In the genomic region with DNA sequence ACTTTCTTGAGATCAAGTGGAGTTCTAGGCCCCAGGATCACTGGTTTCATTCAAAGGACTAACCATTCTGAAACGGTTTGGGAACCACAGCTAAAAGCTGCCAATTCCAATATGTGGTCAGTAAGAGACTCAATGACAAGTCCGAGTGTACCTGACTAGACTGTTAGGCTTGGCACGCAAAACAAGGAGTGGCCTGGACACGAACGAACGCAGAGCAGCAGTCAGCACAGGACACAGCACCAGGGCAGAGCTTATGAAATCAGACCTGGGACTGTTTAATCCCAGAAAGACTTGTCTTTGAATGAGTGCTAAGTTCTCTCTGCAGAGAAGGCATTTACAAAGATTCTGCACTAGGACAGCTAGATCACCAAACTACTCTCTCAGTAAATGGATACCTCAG, we compare ENCODE assay signal across 18 cellular contexts.
DNase-seq lines count a peak whose midpoint lies in the region; ATAC-seq and TF ChIP-seq lines count a peak whose summit lies in the region.
"Had no signal": no experiment of that assay in that cellular context is flagged by ENCODE, and none has a peak within 500 bp of the region (broad histone marks: within the 10 kb centered on the region; RNA-seq: fewer than 3 reads in every experiment).

No MANE protein-coding gene starts in this region.

- H3K4me3 ChIP-seq in heart left ventricle (no peak overlapping the region), right cardiac atrium (ENCODE audit: low read length) (no peak overlapping the region), stomach smooth muscle (ENCODE audit: low read length in 2 of 2) (no peak overlapping the region), lower leg skin (ENCODE audit: low read depth, poor library complexity, severe bottlenecking) (no peak overlapping the region)

- no peaks in the 10 kb centered on the region for H3K27me3 ChIP-seq in heart left ventricle
- H3K27me3 ChIP-seq in right cardiac atrium (ENCODE audit: control insufficient read depth, insufficient read depth), result no peaks in the 10 kb centered on the region
- H3K27me3 ChIP-seq in stomach smooth muscle (ENCODE audit: control insufficient read depth in 1 of 2, insufficient read depth in 2 of 2, low read length in 2 of 2), result no peaks in the 10 kb centered on the region

- DNase-seq in heart left ventricle (peak in 2 of 5 donors; percentile 30 to 58), right cardiac atrium (no peak), left ventricle myocardium superior (peak; percentile 38), mesothelial cell of epicardium (ENCODE audit: low spot score in 2 of 2, unreplicated experiment in 2 of 2) (no peak), immature natural killer cell (no peak), lower leg skin (ENCODE audit: low spot score in 2 of 2) (no peak), SKM-1 treated with dmso at 0.1 percent for 144 hours (lab: John Stamatoyannopoulos, UW; ENCODE audit: unreplicated experiment) (no peak)
- DNase-seq: COR-L47, DMS 273 treated with DMSO at 0.1 percent for 48 hours, HFFc6, NCI-H1092, NCI-H2107, NCI-H510A, NCI-H774, OCI-M1, SIG-M5 had no signal

- H3K27ac Mint-ChIP-seq in mesothelial cell of epicardium (peak overlapping the region; percentile 40), immature natural killer cell (no peak overlapping the region)
- H3K27ac Mint-ChIP-seq: B cell, HFFc6 had no signal

- 29 to 66% (median 58%) methylated on average over 6 of the region's 6 CpGs for WGBS in heart left ventricle, 4 donors
- 77% methylated on average over 6 of the region's 6 CpGs for WGBS in right cardiac atrium
- WGBS in lower leg skin, 2 donors, result 87 to 89% methylated on average over 6 of the region's 6 CpGs

- peaks cover 14% of the 10 kb centered on the region for H3K36me3 Mint-ChIP-seq in mesothelial cell of epicardium
- peaks cover 7 to 32% (median 18%) of the 10 kb centered on the region in 3 donors for H3K36me3 Mint-ChIP-seq in immature natural killer cell

- ATAC-seq in heart left ventricle (peak in 3 of 4 donors; percentile 38 to 45 (median 45)), right cardiac atrium (no peak), left ventricle myocardium superior (peak; percentile 55)

- H3K4me1 ChIP-seq in heart left ventricle (peaks cover 0 to 50% (median 21%) of the 10 kb centered on the region in 12 donors), right cardiac atrium (ENCODE audit: control insufficient read depth, insufficient read depth, low read length) (peaks cover 12% of the 10 kb centered on the region), stomach smooth muscle (ENCODE audit: control insufficient read depth, insufficient read depth, low read length) (peaks cover 47% of the 10 kb centered on the region)

- H3K4me1 Mint-ChIP-seq in mesothelial cell of epicardium (peaks cover 84% of the 10 kb centered on the region), immature natural killer cell (peaks cover 0 to 6% of the 10 kb centered on the region in 2 donors)
- H3K4me1 Mint-ChIP-seq: B cell had no signal

- no peak overlapping the region for H3K4me3 Mint-ChIP-seq in mesothelial cell of epicardium
- no peak overlapping the region for H3K4me3 Mint-ChIP-seq in immature natural killer cell
- H3K4me3 Mint-ChIP-seq: B cell, HFFc6 had no signal

- H3K27me3 Mint-ChIP-seq in mesothelial cell of epicardium (ENCODE audit: low read depth) (no peaks in the 10 kb centered on the region), immature natural killer cell (ENCODE audit: low read depth in 3 of 3) (no peaks in the 10 kb centered on the region)
- H3K27me3 Mint-ChIP-seq: B cell had no signal

- peaks cover 0 to 22% (median 6%) of the 10 kb centered on the region in 9 donors for H3K36me3 ChIP-seq in heart left ventricle
- H3K36me3 ChIP-seq in stomach smooth muscle (ENCODE audit: control insufficient read depth in 2 of 2, insufficient read depth in 2 of 2, low read length in 2 of 2), result peaks cover 0 to 3% of the 10 kb centered on the region in 2 donors

- TF ChIP-seq CTCF in heart left ventricle (IDR thresholded peaks at IDR 0.05) (no peak), mesothelial cell of epicardium (IDR thresholded peaks at IDR 0.05; ENCODE audit: unreplicated experiment) (no peak), lower leg skin (IDR thresholded peaks at IDR 0.05) (no peak)

- TF ChIP-seq POLR2A in heart left ventricle (IDR thresholded peaks at IDR 0.05), result no peak
- no peak for TF ChIP-seq POLR2A in lower leg skin (IDR thresholded peaks at IDR 0.05)

- peak overlapping the region in 1 of 2 donors; percentile 18 for H3K9ac ChIP-seq in stomach smooth muscle (ENCODE audit: low read length in 2 of 2)

- no peaks in the 10 kb centered on the region for H3K9me3 ChIP-seq in heart left ventricle
- H3K9me3 ChIP-seq in right cardiac atrium (ENCODE audit: control insufficient read depth, low read length), result no peaks in the 10 kb centered on the region
- H3K9me3 ChIP-seq in stomach smooth muscle (ENCODE audit: control insufficient read depth in 2 of 2, low read length in 2 of 2), result no peaks in the 10 kb centered on the region

- H3K27ac ChIP-seq in heart left ventricle (peak overlapping the region in 10 of 12 donors; percentile 6 to 85 (median 50)), right cardiac atrium (ENCODE audit: low read length) (no peak overlapping the region), stomach smooth muscle (ENCODE audit: low read length) (peak overlapping the region; percentile 87)

- H3K9me3 Mint-ChIP-seq in mesothelial cell of epicardium (no peaks in the 10 kb centered on the region), immature natural killer cell (no peaks in the 10 kb centered on the region)
- H3K9me3 Mint-ChIP-seq: HFFc6 had no signal

- intact Hi-C loops in heart left ventricle (cut with DNase I) (loop anchor here in 2 of 10 donors (10.0 kb wide), 2 partner anchors 49 to 51 kb away; no protein-coding TSS in a partner anchor), right cardiac atrium (cut with DNase I) (no loop called here), left ventricle myocardium superior (cut with micrococcal nuclease) (no loop called here), lower leg skin (cut with DNase I; ENCODE audit: low total_unique reads) (no loop called here)

Comparison
In these comparisons a context has a peak if more than half of its experiments do, and no peak if none do; other contexts are left out.
1. ATAC-seq: peak in heart left ventricle (3 of 4) and left ventricle myocardium superior (single experiment); none in right cardiac atrium (0 of 2).